In the genomic region with DNA sequence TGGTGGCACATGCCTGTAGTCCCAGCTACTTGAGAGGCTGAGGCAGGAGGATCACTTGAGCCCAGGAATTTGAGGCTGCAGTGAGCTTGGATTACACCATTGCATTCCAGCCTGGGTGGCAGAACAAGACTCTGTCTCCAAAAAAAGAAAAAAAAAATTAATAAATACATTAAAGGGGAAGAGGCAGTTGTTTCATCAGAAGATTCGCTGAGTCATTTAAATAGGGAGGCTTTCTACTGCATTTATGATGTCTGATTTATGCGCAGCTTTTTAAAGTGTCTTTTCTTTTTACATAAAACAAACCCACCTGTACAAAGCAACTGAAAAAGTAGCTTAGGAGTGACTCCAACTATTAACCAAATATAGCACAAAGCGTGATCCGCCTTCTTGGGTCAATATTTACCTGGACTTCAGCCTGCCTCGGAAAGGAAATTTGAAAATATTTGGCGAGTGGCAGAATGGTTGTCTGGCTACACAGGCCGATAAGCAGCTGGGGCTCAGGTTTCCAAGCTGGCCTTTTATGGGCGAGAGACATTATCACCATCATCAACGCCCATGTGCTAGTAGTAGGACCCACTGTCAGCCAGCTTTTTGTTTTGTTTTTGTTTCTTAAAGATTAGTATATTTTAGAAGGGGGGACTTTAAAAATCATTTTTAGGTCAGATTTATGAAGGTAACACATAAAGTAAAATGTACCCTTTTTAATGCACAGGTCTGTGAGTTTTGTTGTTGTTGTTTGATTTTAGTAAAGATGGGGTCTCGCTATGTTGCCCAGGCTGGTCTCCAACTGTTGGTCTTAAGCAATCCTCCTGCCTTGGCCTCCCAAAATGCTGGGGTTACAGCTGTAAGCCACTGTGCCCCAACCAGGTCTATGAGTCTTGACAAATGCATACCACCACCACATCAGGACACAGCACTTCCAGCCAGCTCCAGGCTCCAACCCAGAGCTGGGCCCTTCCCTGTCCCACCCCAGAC, we compare ENCODE assay signal across 1 cellular context.
TF ChIP-seq lines count a peak whose summit lies in the region.

No MANE protein-coding gene starts in this region.

TF ChIP-seq in K562, 482 proteins besides CTCF, POLR2A, EP300 and RAD21 (continued from another document):
- TF ChIP-seq ZNF740 (CRISPR knock-in tag; IDR thresholded peaks at IDR 0.05) = no peak
- no peak for TF ChIP-seq ZNF740 (tag; IDR thresholded peaks at IDR 0.05)
- no peak for TF ChIP-seq CREBBP (IDR thresholded peaks at IDR 0.05; ENCODE audit: low read depth, low read length)
- TF ChIP-seq CUX1 (CRISPR knock-in tag; IDR thresholded peaks at IDR 0.05) = no peak
- no peak for TF ChIP-seq XRCC4 (IDR thresholded peaks at IDR 0.05; ENCODE audit: extremely low read depth, insufficient read depth, insufficient read length)
- TF ChIP-seq HOMEZ (CRISPR knock-in tag; IDR thresholded peaks at IDR 0.05) = no peak
- TF ChIP-seq MYC (IDR thresholded peaks at IDR 0.05; ENCODE audit: low read depth, low read length) = peak; percentile 27; the same call in 1 of the 2 replicates
- no peak for TF ChIP-seq MYC (CRISPR knock-in tag; IDR thresholded peaks at IDR 0.05; ENCODE audit: borderline replicate concordance, low read depth)
- TF ChIP-seq MEF2A (IDR thresholded peaks at IDR 0.05; ENCODE audit: control insufficient read depth, low read depth, low read length) = no peak
- TF ChIP-seq MXI1 (IDR thresholded peaks at IDR 0.05; ENCODE audit: low read depth, low read length) = no peak
- no peak for TF ChIP-seq ZNF24 (IDR thresholded peaks at IDR 0.05)
- TF ChIP-seq, protein P1, sequence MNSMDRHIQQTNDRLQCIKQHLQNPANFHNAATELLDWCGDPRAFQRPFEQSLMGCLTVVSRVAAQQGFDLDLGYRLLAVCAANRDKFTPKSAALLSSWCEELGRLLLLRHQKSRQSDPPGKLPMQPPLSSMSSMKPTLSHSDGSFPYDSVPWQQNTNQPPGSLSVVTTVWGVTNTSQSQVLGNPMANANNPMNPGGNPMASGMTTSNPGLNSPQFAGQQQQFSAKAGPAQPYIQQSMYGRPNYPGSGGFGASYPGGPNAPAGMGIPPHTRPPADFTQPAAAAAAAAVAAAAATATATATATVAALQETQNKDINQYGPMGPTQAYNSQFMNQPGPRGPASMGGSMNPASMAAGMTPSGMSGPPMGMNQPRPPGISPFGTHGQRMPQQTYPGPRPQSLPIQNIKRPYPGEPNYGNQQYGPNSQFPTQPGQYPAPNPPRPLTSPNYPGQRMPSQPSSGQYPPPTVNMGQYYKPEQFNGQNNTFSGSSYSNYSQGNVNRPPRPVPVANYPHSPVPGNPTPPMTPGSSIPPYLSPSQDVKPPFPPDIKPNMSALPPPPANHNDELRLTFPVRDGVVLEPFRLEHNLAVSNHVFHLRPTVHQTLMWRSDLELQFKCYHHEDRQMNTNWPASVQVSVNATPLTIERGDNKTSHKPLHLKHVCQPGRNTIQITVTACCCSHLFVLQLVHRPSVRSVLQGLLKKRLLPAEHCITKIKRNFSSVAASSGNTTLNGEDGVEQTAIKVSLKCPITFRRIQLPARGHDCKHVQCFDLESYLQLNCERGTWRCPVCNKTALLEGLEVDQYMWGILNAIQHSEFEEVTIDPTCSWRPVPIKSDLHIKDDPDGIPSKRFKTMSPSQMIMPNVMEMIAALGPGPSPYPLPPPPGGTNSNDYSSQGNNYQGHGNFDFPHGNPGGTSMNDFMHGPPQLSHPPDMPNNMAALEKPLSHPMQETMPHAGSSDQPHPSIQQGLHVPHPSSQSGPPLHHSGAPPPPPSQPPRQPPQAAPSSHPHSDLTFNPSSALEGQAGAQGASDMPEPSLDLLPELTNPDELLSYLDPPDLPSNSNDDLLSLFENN (IDR thresholded peaks at IDR 0.05; ENCODE audit: low read depth in 2 of 2, low read length in 2 of 2) = no peak
- peak; percentile 13; the same call in 1 of the 2 replicates for TF ChIP-seq CBFA2T3 (IDR thresholded peaks at IDR 0.05)
- TF ChIP-seq ZNF232 (CRISPR knock-in tag; IDR thresholded peaks at IDR 0.05) = no peak
- TF ChIP-seq, protein P2, sequence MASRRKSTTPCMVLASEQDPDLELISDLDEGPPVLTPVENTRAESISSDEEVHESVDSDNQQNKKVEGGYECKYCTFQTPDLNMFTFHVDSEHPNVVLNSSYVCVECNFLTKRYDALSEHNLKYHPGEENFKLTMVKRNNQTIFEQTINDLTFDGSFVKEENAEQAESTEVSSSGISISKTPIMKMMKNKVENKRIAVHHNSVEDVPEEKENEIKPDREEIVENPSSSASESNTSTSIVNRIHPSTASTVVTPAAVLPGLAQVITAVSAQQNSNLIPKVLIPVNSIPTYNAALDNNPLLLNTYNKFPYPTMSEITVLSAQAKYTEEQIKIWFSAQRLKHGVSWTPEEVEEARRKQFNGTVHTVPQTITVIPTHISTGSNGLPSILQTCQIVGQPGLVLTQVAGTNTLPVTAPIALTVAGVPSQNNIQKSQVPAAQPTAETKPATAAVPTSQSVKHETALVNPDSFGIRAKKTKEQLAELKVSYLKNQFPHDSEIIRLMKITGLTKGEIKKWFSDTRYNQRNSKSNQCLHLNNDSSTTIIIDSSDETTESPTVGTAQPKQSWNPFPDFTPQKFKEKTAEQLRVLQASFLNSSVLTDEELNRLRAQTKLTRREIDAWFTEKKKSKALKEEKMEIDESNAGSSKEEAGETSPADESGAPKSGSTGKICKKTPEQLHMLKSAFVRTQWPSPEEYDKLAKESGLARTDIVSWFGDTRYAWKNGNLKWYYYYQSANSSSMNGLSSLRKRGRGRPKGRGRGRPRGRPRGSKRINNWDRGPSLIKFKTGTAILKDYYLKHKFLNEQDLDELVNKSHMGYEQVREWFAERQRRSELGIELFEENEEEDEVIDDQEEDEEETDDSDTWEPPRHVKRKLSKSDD (conservative IDR thresholded peaks at IDR 0.05; ENCODE audit: low read length) = no peak
- no peak for TF ChIP-seq CTBP1 (IDR thresholded peaks at IDR 0.05; ENCODE audit: borderline replicate concordance)
- TF ChIP-seq ATF2 (CRISPR knock-in tag; IDR thresholded peaks at IDR 0.05) = no peak
- TF ChIP-seq U2AF2 (optimal IDR thresholded peaks at IDR 0.05; ENCODE audit: low read depth, low read length) = no peak
- TF ChIP-seq NCOA4 (IDR thresholded peaks at IDR 0.05; ENCODE audit: partially characterized antibody) = no peak
- TF ChIP-seq SAFB2 (IDR thresholded peaks at IDR 0.05; ENCODE audit: borderline replicate concordance, low read depth, low read length, severe bottlenecking) = no peak
- TF ChIP-seq, protein P3, sequence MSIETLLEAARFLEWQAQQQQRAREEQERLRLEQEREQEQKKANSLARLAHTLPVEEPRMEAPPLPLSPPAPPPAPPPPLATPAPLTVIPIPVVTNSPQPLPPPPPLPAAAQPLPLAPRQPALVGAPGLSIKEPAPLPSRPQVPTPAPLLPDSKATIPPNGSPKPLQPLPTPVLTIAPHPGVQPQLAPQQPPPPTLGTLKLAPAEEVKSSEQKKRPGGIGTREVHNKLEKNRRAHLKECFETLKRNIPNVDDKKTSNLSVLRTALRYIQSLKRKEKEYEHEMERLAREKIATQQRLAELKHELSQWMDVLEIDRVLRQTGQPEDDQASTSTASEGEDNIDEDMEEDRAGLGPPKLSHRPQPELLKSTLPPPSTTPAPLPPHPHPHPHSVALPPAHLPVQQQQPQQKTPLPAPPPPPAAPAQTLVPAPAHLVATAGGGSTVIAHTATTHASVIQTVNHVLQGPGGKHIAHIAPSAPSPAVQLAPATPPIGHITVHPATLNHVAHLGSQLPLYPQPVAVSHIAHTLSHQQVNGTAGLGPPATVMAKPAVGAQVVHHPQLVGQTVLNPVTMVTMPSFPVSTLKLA (conservative IDR thresholded peaks at IDR 0.05) = peak in 1 of 2 experiments; percentile 21; a peak in 1 of 4 replicates
- TF ChIP-seq ZFP30 (CRISPR knock-in tag; IDR thresholded peaks at IDR 0.05; ENCODE audit: borderline replicate concordance) = no peak
- no peak for TF ChIP-seq THRAP3 (IDR thresholded peaks at IDR 0.05; ENCODE audit: borderline replicate concordance)
